Comparison of ENCODE assay signal across 2 cellular contexts in genomic region chr1:109935451-109935900, GRCh38.
TF ChIP-seq lines count a peak whose summit lies in the region.

No MANE protein-coding gene starts in this region.

TF ChIP-seq in A549, 52 proteins besides CTCF, POLR2A, EP300 and RAD21:
- TF ChIP-seq MAZ (IDR thresholded peaks at IDR 0.05; ENCODE audit: borderline replicate concordance, low read depth, low read length) (no peak), RFX5 (IDR thresholded peaks at IDR 0.05) (no peak), MAFK (IDR thresholded peaks at IDR 0.05; ENCODE audit: partially characterized antibody) (no peak), BCL3 (IDR thresholded peaks at IDR 0.05) (no peak), MYC (IDR thresholded peaks at IDR 0.05; ENCODE audit: borderline replicate concordance, low read length) (no peak), TFCP2L1 (CRISPR knock-in tag; IDR thresholded peaks at IDR 0.05) (no peak), SMC3 (IDR thresholded peaks at IDR 0.05) (no peak), E2F6 (IDR thresholded peaks at IDR 0.05; ENCODE audit: borderline replicate concordance, low read depth) (no peak), HOXB5 (CRISPR knock-in tag; IDR thresholded peaks at IDR 0.05) (no peak)

TF ChIP-seq in IMR-90, 13 proteins besides CTCF, POLR2A, EP300 and RAD21:
- TF ChIP-seq RFX5 (IDR thresholded peaks at IDR 0.05; ENCODE audit: low read depth, low read length) = no peak
- no peak for TF ChIP-seq USF2 (IDR thresholded peaks at IDR 0.05; ENCODE audit: low read depth, low read length)
- TF ChIP-seq ELK1 (IDR thresholded peaks at IDR 0.05; ENCODE audit: borderline replicate concordance, low read depth, low read length) = no peak
- TF ChIP-seq MXI1 (IDR thresholded peaks at IDR 0.05; ENCODE audit: borderline replicate concordance, low read depth, low read length) = no peak
- TF ChIP-seq RCOR1 (IDR thresholded peaks at IDR 0.05; ENCODE audit: insufficient replicate concordance, low read length) = no peak
- no peak for TF ChIP-seq SMC3 (IDR thresholded peaks at IDR 0.05; ENCODE audit: low read depth, low read length)
- TF ChIP-seq BHLHE40 (IDR thresholded peaks at IDR 0.05; ENCODE audit: low read depth, low read length) = no peak
- TF ChIP-seq CEBPB (IDR thresholded peaks at IDR 0.05; ENCODE audit: low read depth, low read length) = no peak
- no peak for TF ChIP-seq NFE2L2 (IDR thresholded peaks at IDR 0.05; ENCODE audit: low read depth, low read length)
- TF ChIP-seq MAZ (IDR thresholded peaks at IDR 0.05; ENCODE audit: borderline replicate concordance, low read depth, low read length) = no peak
- TF ChIP-seq CHD1 (IDR thresholded peaks at IDR 0.05; ENCODE audit: low read depth, low read length) = no peak
- no peak for TF ChIP-seq FOS (IDR thresholded peaks at IDR 0.05; ENCODE audit: low read depth, low read length)
- no peak for TF ChIP-seq MAFK (IDR thresholded peaks at IDR 0.05; ENCODE audit: low read depth, low read length)
